Comparison of ENCODE assay signal across 13 cellular contexts in the genomic region with DNA sequence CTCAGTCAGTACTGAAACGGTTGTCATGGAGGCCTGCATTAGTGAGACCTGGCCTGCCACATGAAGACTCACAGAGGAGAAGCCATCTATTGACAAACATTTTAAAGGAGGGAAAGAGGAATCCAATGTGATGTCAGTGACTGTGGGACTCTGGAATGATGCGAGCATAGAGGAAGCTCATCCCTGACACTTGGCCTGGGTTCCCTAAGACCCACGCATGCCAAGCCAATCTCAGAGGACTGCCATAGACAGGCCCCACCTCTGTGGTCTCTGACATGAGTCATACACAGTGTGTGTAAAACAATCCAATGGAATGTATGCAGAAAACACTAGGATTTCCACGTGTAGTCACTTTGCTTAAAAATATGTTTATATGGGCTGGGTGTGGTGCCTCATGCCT. TPM values are rescaled to one million over a fixed set of nuclear protein-coding genes. Genes with fewer than 3 reads are reported as not detected.
DNase-seq lines count a peak whose midpoint lies in the region; ATAC-seq, FAIRE-seq and TF ChIP-seq lines count a peak whose summit lies in the region.
"Had no signal": no experiment of that assay in that cellular context is flagged by ENCODE, and none has a peak within 500 bp of the region (broad histone marks: within the 10 kb centered on the region; RNA-seq: fewer than 3 reads in every experiment).

No MANE protein-coding gene starts in this region.

- ATAC-seq in A549, result peak; percentile 60 to 70; a peak in 4 of 6 replicates
- no peak for ATAC-seq in HG03139 (IDR thresholded peaks at IDR 0.05; ENCODE audit: unreplicated experiment)
- ATAC-seq: esophagus mucosa, left colon had no signal

- no peak overlapping the region for H3K27ac ChIP-seq in A549
- H3K27ac ChIP-seq in Karpas-422 (ENCODE audit: low read length), result no peak overlapping the region

- H3K4me2 ChIP-seq in A549 (peak overlapping the region; percentile 24), Karpas-422 (ENCODE audit: low read depth, low read length, poor library complexity, severe bottlenecking) (no peak overlapping the region)

- CTCF ChIA-PET in A549 (lab: Yijun Ruan, JAX), result interaction anchor here (1.0 to 4.6 kb wide), 7 partner anchors 10 to 1715 kb away, joined by 3 to 21 read pairs (median 3); no protein-coding TSS in a partner anchor

- WGBS in A549 (ENCODE audit: missing lambda C conversion rate), result 49% methylated on average over 4 of the region's 4 CpGs

- H3K9me2 ChIP-seq in Karpas-422 (replicated peaks; ENCODE audit: insufficient read depth, low read length), result no peaks in the 10 kb centered on the region

- POLR2A ChIA-PET in A549 (lab: Yijun Ruan, JAX), result interaction anchor here (1.2 kb wide), 1 partner anchor 8 kb away, joined by 4 read pairs; a partner anchor contains a TSS

- H3K27me3 ChIP-seq in Karpas-422 (ENCODE audit: low read length), result no peaks in the 10 kb centered on the region

- no peak for TF ChIP-seq EP300 in A549 (IDR thresholded peaks at IDR 0.05)

- peak overlapping the region; percentile 74 for H3K27ac Mint-ChIP-seq in HFFc6

- H3K9me3 Mint-ChIP-seq in HFFc6, result no peaks in the 10 kb centered on the region

- DNase-seq in A549 (ENCODE audit: low read depth in 1 of 2, low spot score in 1 of 2), result peak in 1 of 2 experiments; percentile 45
- DNase-seq in HFFc6, result peak; percentile 83
- peak; percentile 6 for DNase-seq in amniotic stem cell (lab: John Stamatoyannopoulos, UW)
- peak; percentile 49 for DNase-seq in hepatic stellate cell (ENCODE audit: low spot score)
- no peak for DNase-seq in NCI-H524 (lab: John Stamatoyannopoulos, UW)
- no peak for DNase-seq in SKM-1 treated with dmso at 0.1 percent for 144 hours (lab: John Stamatoyannopoulos, UW; ENCODE audit: unreplicated experiment)
- DNase-seq in Karpas-422, result no peak
- DNase-seq: activated CD4-positive, CD25-positive, alpha-beta regulatory T cell; activated T-cell treated with anti-CD3 and anti-CD28 coated beads, Interleukin-2, amount 50 U/mL, for 48 hours; left colon; NCI-H1105 had no signal

- no peak for FAIRE-seq in A549 (lab: Jason Lieb, UNC)

- H3K4me1 Mint-ChIP-seq in HFFc6 (ENCODE audit: low read depth), result peaks cover 21% of the 10 kb centered on the region

- TF ChIP-seq RAD21 in A549 (conservative IDR thresholded peaks at IDR 0.05 in 1 of 2, IDR thresholded peaks at IDR 0.05 in 1 of 2), result no peak

- no peak for TF ChIP-seq POLR2A in A549 (IDR thresholded peaks at IDR 0.05; ENCODE audit: low read length)

- no peak overlapping the region for H2AFZ ChIP-seq in Karpas-422 (ENCODE audit: low read length)

- no peak for TF ChIP-seq CTCF in A549 (IDR thresholded peaks at IDR 0.05)
- TF ChIP-seq CTCF in HFFc6 (IDR thresholded peaks at IDR 0.05), result no peak

- no peaks in the 10 kb centered on the region for H3K79me2 ChIP-seq in Karpas-422 (ENCODE audit: low read length)

- peaks cover 3% of the 10 kb centered on the region; the same call in 1 of the 2 replicates for H3K27me3 Mint-ChIP-seq in HFFc6 (ENCODE audit: insufficient read depth)

- H4K20me1 ChIP-seq in Karpas-422 (ENCODE audit: insufficient read depth, low read depth, low read length), result no peaks in the 10 kb centered on the region

- H3K4me3 Mint-ChIP-seq in HFFc6, result no peak overlapping the region; the same call in 1 of the 2 replicates

- H3K4me3 ChIP-seq in A549, result no peak overlapping the region
- no peak overlapping the region for H3K4me3 ChIP-seq in Karpas-422 (ENCODE audit: low read length)

- H3K9me3 ChIP-seq in A549, result no peaks in the 10 kb centered on the region
- H3K9me3 ChIP-seq in Karpas-422 (ENCODE audit: low read length), result no peaks in the 10 kb centered on the region

- peaks cover 13% of the 10 kb centered on the region for H3K36me3 Mint-ChIP-seq in HFFc6 (ENCODE audit: low read depth)

- no peak overlapping the region for H3K9ac ChIP-seq in Karpas-422 (ENCODE audit: low read length)

- H3K4me1 ChIP-seq in A549 (peaks cover 9% of the 10 kb centered on the region), Karpas-422 (ENCODE audit: low read length) (no peaks in the 10 kb centered on the region)

- H3K36me3 ChIP-seq in Karpas-422 (ENCODE audit: insufficient read depth, low read length), result no peaks in the 10 kb centered on the region

TF ChIP-seq in A549, 52 proteins besides CTCF, POLR2A, EP300 and RAD21:
- no peak for TF ChIP-seq JUN (IDR thresholded peaks at IDR 0.05)
- TF ChIP-seq FOSL2 (IDR thresholded peaks at IDR 0.05), result no peak
- peak; percentile 51 for TF ChIP-seq FOSL2 (CRISPR knock-in tag; IDR thresholded peaks at IDR 0.05)

RNA-seq across cellular contexts. Expression of a gene that starts 7.8 kb away (rescaled TPM):
- polyA plus RNA-seq in A549 (2011; rRNA removed) (28.9 and 29.6 TPM in 2 replicates), A549 (2017; fragmentation: RNase III; extraction: RNeasy Plus Mini Kit Qiagen cat#74134 plus additional on column Dnase treatment) (14.9 to 16.6 TPM (median 15.7 TPM) in 3 replicates)
- polyA plus RNA-seq in A549 (2012; cell fraction: cytosol; rRNA removed), result 22.4 and 26.1 TPM in 2 replicates
- polyA plus RNA-seq in A549 (2012; cell fraction: nucleus; rRNA removed), result 63.6 and 79.2 TPM in 2 replicates
- 39.7 and 51.2 TPM in 2 replicates for polyA minus RNA-seq in A549 (2011; rRNA and poly(A)+ RNA removed)
- 10 to 100 TPM; 23.5 to 32.7 (median 26.5) TPM for total RNA-seq in HFFc6 (2021; fragmentation: NEBNext Ultra II Directional; extraction: Animal tissue kit (Norgen Biotek cat#: 25700))
- total RNA-seq in Karpas-422 (2014; rRNA removed; shearing (Covaris generic); ENCODE audit: low replicate concordance), result 30.6 and 45.1 TPM in 2 replicates

RNA-seq across cellular contexts. Expression of a gene that starts 52.3 kb away (rescaled TPM):
- polyA plus RNA-seq in A549 (2011; rRNA removed) (49.8 and 50.1 TPM in 2 replicates), A549 (2017; fragmentation: RNase III; extraction: RNeasy Plus Mini Kit Qiagen cat#74134 plus additional on column Dnase treatment) (14.0 to 14.9 TPM (median 14.6 TPM) in 3 replicates)
- polyA plus RNA-seq in A549 (2012; cell fraction: cytosol; rRNA removed), result 11.6 and 12.2 TPM in 2 replicates
- 8.4 and 11.3 TPM in 2 replicates for polyA plus RNA-seq in A549 (2012; cell fraction: nucleus; rRNA removed)
- 40.2 and 42.9 TPM in 2 replicates for polyA minus RNA-seq in A549 (2011; rRNA and poly(A)+ RNA removed)
- 10 to 100 TPM; 13.0 to 18.3 (median 16.0) TPM for total RNA-seq in HFFc6 (2021; fragmentation: NEBNext Ultra II Directional; extraction: Animal tissue kit (Norgen Biotek cat#: 25700))
- total RNA-seq in Karpas-422 (2014; rRNA removed; shearing (Covaris generic); ENCODE audit: low replicate concordance), result 11.1 and 14.6 TPM in 2 replicates

Comparison
In these comparisons a context has a peak if more than half of its experiments do, and no peak if none do; other contexts are left out.
1. DNase-seq: peak in HFFc6 (single experiment), amniotic stem cell (single experiment) and hepatic stellate cell (single experiment); none in NCI-H524 (0 of 2), SKM-1 treated with dmso at 0.1 percent for 144 hours (single experiment) and Karpas-422 (single experiment).